In the genomic region with DNA sequence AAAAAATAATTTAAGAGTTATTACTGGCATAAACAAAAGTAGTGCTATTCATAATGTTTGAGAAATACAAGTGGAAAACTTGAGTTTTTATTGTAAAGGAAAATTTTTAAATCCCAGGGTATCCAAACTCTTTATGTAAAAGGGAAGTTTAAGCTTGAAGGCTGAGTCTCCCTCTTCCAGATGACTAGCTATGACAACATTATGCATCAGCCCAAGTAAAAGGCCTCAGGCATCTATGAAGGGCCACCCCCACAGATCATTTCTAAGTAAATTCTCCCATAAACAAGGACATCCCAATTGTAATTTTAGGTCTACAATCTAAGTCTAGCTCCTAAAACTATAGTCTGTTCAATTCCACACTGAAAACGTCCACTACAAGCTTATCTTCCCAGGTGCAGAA, we compare ENCODE assay signal across 28 cellular contexts.
"Had no signal": no experiment of that assay in that cellular context is flagged by ENCODE, and none has a peak within 500 bp of the region (broad histone marks: within the 10 kb centered on the region; RNA-seq: fewer than 3 reads in every experiment).

No MANE protein-coding gene starts in this region.

- H3K79me2 ChIP-seq: hepatocyte had no signal

- DNase-seq: activated B cell treated with CpG ODN at 0.5 μM for 24 hours; activated CD4-positive, alpha-beta T cell treated with anti-CD3 and anti-CD28 coated beads, Interleukin-2, amount 50 U/mL, for 1 hour; activated CD8-positive, alpha-beta T cell treated with anti-CD3 and anti-CD28 coated beads for 36 hours; activated gamma-delta T cell treated with Interleukin-2 at 50 U/mL for 16 hours; activated naive CD8-positive, alpha-beta T cell treated with anti-CD3 and anti-CD28 coated beads, Interleukin-2, amount 50 U/mL, for 24 hours; activated T-cell treated with anti-CD3 and anti-CD28 coated beads, Interleukin-2, amount 50 U/mL, for 4 hours; amygdala; effector CD4-positive, alpha-beta T cell; left colon; midbrain; naive thymus-derived CD4-positive, alpha-beta T cell; ovary; retina; sigmoid colon; small intestine; stimulated activated CD4-positive, alpha-beta T cell treated with anti-CD3 and anti-CD28 coated beads, Interleukin-4, amount 100 ng/mL, for 4 hours; stimulated activated CD8-positive, alpha-beta memory T cell treated with anti-CD3 and anti-CD28 coated beads, Interleukin-4, amount 100 ng/mL, for 48 hours; stimulated activated naive CD8-positive, alpha-beta T cell treated with anti-CD3 and anti-CD28 coated beads, Interleukin-15, amount 100 ng/mL, for 72 hours; substantia nigra; T-helper 17 cell; T1000; upper lobe of left lung had no signal

- H3K36me3 ChIP-seq: gastroesophageal sphincter, ovary, sigmoid colon, upper lobe of left lung, vagina had no signal

- H3K27me3 ChIP-seq: gastroesophageal sphincter, hepatocyte, ovary, sigmoid colon, upper lobe of left lung, vagina had no signal

- H3K4me2 ChIP-seq: hepatocyte had no signal

- ATAC-seq: activated CD8-positive, alpha-beta T cell treated with anti-CD3 and anti-CD28 coated beads for 36 hours; activated naive CD8-positive, alpha-beta T cell treated with anti-CD3 and anti-CD28 coated beads, Interleukin-2, amount 50 U/mL, for 24 hours; activated T-cell treated with anti-CD3 and anti-CD28 coated beads, Interleukin-2, amount 50 U/mL, for 4 hours; activated T-helper 17 cell treated with anti-CD3 and anti-CD28 coated beads, Interleukin-2, amount 50 U/mL, for 72 hours; gastroesophageal sphincter; left colon; naive thymus-derived CD4-positive, alpha-beta T cell; stimulated activated memory B cell treated with anti-CD40 and anti-IgM and Interleukin-4, amounts not matched to agents 10 μg/mL and 1 μg/mL and 100 μg/mL, for 72 hours; stimulated activated naive CD8-positive, alpha-beta T cell treated with anti-CD3 and anti-CD28 coated beads, Interleukin-15, amount 100 ng/mL, for 72 hours; T-helper 17 cell had no signal

- H3K4me1 ChIP-seq: gastroesophageal sphincter, sigmoid colon, upper lobe of left lung, vagina had no signal

- H3K9me3 ChIP-seq: ovary, sigmoid colon, upper lobe of left lung, vagina had no signal

- H2AFZ ChIP-seq: hepatocyte had no signal

- H3K27ac ChIP-seq: epithelial cell of prostate, gastroesophageal sphincter, hepatocyte, ovary, sigmoid colon, upper lobe of left lung, vagina had no signal

- H3K4me3 ChIP-seq: gastroesophageal sphincter, hepatocyte, ovary, sigmoid colon, upper lobe of left lung, vagina had no signal
